22 cellular contexts compared by ENCODE assay signal in the genomic region with DNA sequence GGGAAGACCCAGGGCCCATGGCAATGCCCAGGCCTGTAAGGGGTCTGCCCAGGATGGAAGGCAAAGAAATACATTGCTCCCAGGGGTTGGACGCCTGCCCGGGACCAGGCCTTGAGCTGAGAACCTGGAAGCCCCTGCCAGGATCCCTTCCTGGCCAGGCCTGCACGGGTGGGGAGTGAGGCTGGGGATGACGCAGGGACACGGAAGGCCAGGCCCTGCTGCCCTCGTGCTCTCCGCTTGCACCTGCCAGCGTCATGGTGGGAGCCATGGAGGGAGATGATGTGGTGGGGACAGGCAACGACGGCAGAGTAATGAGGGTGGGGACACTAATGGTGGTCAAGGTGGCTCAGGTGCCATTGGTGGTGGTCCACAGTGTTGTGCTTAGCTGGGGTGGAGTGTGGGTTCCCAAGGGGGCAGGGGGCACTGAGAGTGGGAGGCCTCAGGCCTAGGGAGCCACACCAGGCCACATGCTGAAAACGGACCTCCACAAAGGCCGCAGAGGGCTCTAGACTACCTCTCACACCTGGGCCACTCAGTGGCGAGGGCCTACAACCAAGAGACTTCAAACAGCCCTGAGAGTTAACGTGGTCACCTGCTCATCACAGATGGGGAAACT. TPM values are rescaled to one million over a fixed set of nuclear protein-coding genes. Genes with fewer than 3 reads are reported as not detected.
A peak's percentile ranks its signal among the peaks of the same experiment; 100 is the strongest.
DNase-seq lines count a peak whose midpoint lies in the region; ATAC-seq, FAIRE-seq and TF ChIP-seq lines count a peak whose summit lies in the region.
"Had no signal": no experiment of that assay in that cellular context is flagged by ENCODE, and none has a peak within 500 bp of the region (broad histone marks: within the 10 kb centered on the region; RNA-seq: fewer than 3 reads in every experiment).

No MANE protein-coding gene starts in this region.

- DNase-seq in activated naive CD8-positive, alpha-beta T cell treated with anti-CD3 and anti-CD28 coated beads, Interleukin-2, amount 10 ng/mL, durations not matched to agents 7 days and 5 days = peak; percentile 32
- no peak for DNase-seq in activated naive CD8-positive, alpha-beta T cell treated with anti-CD3 and anti-CD28 coated beads for 36 hours
- DNase-seq in WTC11 (ENCODE audit: low spot score) (no peak), kidney (peak; percentile 74), ovary (peak; percentile 53 to 83 (median 72)), RPMI8226 (no peak), cerebellar cortex (ENCODE audit: low spot score) (no peak)
- DNase-seq in activated T-cell treated with anti-CD3 and anti-CD28 coated beads, Interleukin-2, amount 50 U/mL, for 48 hours = no peak
- DNase-seq: 8988T, DMS 273 treated with DMSO at 0.1 percent for 48 hours, GDM1, NCI-H1105 treated with DMSO at 0.1 percent for 48 hours, NCI-H1694 treated with DMSO at 0.1 percent for 48 hours, NCI-H2107, NCI-H2227 treated with DMSO at 0.1 percent for 48 hours, NCI-H524 treated with DMSO at 0.1 percent for 48 hours had no signal

- H3K4me3 ChIP-seq in kidney (ENCODE audit: low read length in 2 of 2) = no peak overlapping the region
- H3K4me3 ChIP-seq in ovary = no peak overlapping the region
- H3K4me3 ChIP-seq: GM12878 had no signal

- no peak for TF ChIP-seq POLR2A in ovary (IDR thresholded peaks at IDR 0.05)

- no peak for FAIRE-seq in kidney (lab: Jason Lieb, UNC)
- FAIRE-seq: GM12878, HepG2 had no signal

- H3K9me3 ChIP-seq in kidney (ENCODE audit: control insufficient read depth in 1 of 2, low read length in 2 of 2) = no peaks in the 10 kb centered on the region
- no peaks in the 10 kb centered on the region for H3K9me3 ChIP-seq in ovary

- TF ChIP-seq EP300 in ovary (IDR thresholded peaks at IDR 0.05) = no peak

- intact Hi-C loops in kidney (cut with DNase I) = loop anchor here (10.0 kb wide), 1 partner anchor 193 kb away; no protein-coding TSS in a partner anchor
- intact Hi-C loops in ovary (cut with DNase I) = loop anchor here in 3 of 4 donors (5.0 to 10.0 kb wide), 6 partner anchors 94 to 203 kb away; partner anchors contain the start of gene KCNAB2 (in 1 of the 3)

- peaks cover 5% of the 10 kb centered on the region for H3K4me1 Mint-ChIP-seq in activated naive CD8-positive, alpha-beta T cell treated with anti-CD3 and anti-CD28 coated beads, Interleukin-2, amount 10 ng/mL, durations not matched to agents 7 days and 5 days
- peaks cover 3% of the 10 kb centered on the region for H3K4me1 Mint-ChIP-seq in activated naive CD8-positive, alpha-beta T cell treated with anti-CD3 and anti-CD28 coated beads for 36 hours
- peaks cover 16% of the 10 kb centered on the region for H3K4me1 Mint-ChIP-seq in WTC11

- no peak overlapping the region for H3K4me3 Mint-ChIP-seq in activated naive CD8-positive, alpha-beta T cell treated with anti-CD3 and anti-CD28 coated beads, Interleukin-2, amount 10 ng/mL, durations not matched to agents 7 days and 5 days
- H3K4me3 Mint-ChIP-seq in activated naive CD8-positive, alpha-beta T cell treated with anti-CD3 and anti-CD28 coated beads for 36 hours = no peak overlapping the region
- H3K4me3 Mint-ChIP-seq in WTC11 = peak overlapping the region; percentile 57

- H3K4me1 ChIP-seq in kidney (ENCODE audit: control insufficient read depth in 1 of 2, insufficient read depth in 1 of 2, low read depth in 1 of 2, low read length in 2 of 2) (peaks cover 0 to 4% of the 10 kb centered on the region in 2 donors), ovary (ENCODE audit: insufficient read depth) (peaks cover 18% of the 10 kb centered on the region)

- CTCF ChIA-PET in WTC11 (lab: Charles Lee) = interaction anchor here (0.6 to 21.4 kb wide), 18 partner anchors 12 to 609 kb away, joined by 3 to 489 read pairs (median 8); partner anchors contain the start of genes GPR153, HES2, ICMT and RNF207

- H3K9me3 Mint-ChIP-seq in activated naive CD8-positive, alpha-beta T cell treated with anti-CD3 and anti-CD28 coated beads, Interleukin-2, amount 10 ng/mL, durations not matched to agents 7 days and 5 days = no peaks in the 10 kb centered on the region
- no peaks in the 10 kb centered on the region for H3K9me3 Mint-ChIP-seq in activated naive CD8-positive, alpha-beta T cell treated with anti-CD3 and anti-CD28 coated beads for 36 hours
- H3K9me3 Mint-ChIP-seq in WTC11 = no peaks in the 10 kb centered on the region

- peaks cover 62% of the 10 kb centered on the region for H3K27me3 Mint-ChIP-seq in activated naive CD8-positive, alpha-beta T cell treated with anti-CD3 and anti-CD28 coated beads, Interleukin-2, amount 10 ng/mL, durations not matched to agents 7 days and 5 days
- H3K27me3 Mint-ChIP-seq in activated naive CD8-positive, alpha-beta T cell treated with anti-CD3 and anti-CD28 coated beads for 36 hours = peaks cover 64% of the 10 kb centered on the region
- H3K27me3 Mint-ChIP-seq in WTC11 (ENCODE audit: low read depth) = peaks cover 59% of the 10 kb centered on the region

- no peaks in the 10 kb centered on the region for H3K36me3 Mint-ChIP-seq in activated naive CD8-positive, alpha-beta T cell treated with anti-CD3 and anti-CD28 coated beads, Interleukin-2, amount 10 ng/mL, durations not matched to agents 7 days and 5 days
- no peaks in the 10 kb centered on the region for H3K36me3 Mint-ChIP-seq in activated naive CD8-positive, alpha-beta T cell treated with anti-CD3 and anti-CD28 coated beads for 36 hours
- no peaks in the 10 kb centered on the region for H3K36me3 Mint-ChIP-seq in WTC11

- ATAC-seq in activated naive CD8-positive, alpha-beta T cell treated with anti-CD3 and anti-CD28 coated beads, Interleukin-2, amount 10 ng/mL, durations not matched to agents 7 days and 5 days (ENCODE audit: low read depth) = no peak
- ATAC-seq in WTC11 = no peak
- ATAC-seq: HepG2, Right ventricle myocardium inferior had no signal

- H3K27me3 ChIP-seq in ovary = peaks cover 10% of the 10 kb centered on the region

- POLR2A ChIA-PET in activated naive CD8-positive, alpha-beta T cell treated with anti-CD3 and anti-CD28 coated beads, Interleukin-2, amount 10 ng/mL, durations not matched to agents 7 days and 5 days (lab: Charles Lee) = interaction anchor here (1.0 kb wide), 1 partner anchor 97 kb away, joined by 3 read pairs; no protein-coding TSS in a partner anchor
- POLR2A ChIA-PET in WTC11 (lab: Charles Lee) = interaction anchor here (0.9 to 4.8 kb wide), 3 partner anchors 11 to 111 kb away, joined by 3 to 22 read pairs (median 5); partner anchors contain the start of gene ICMT

- H3K36me3 ChIP-seq in kidney (ENCODE audit: control insufficient read depth in 1 of 2, insufficient read depth in 2 of 2, low read length in 2 of 2) (no peaks in the 10 kb centered on the region), ovary (no peaks in the 10 kb centered on the region)

- no peak overlapping the region for H3K9ac ChIP-seq in kidney (ENCODE audit: low read length in 2 of 2)

- 43 to 56% (median 54%) methylated on average over 14 of the region's 14 CpGs for WGBS in ovary, 3 donors

- H3K27ac ChIP-seq in kidney (ENCODE audit: low read depth in 2 of 2, low read length in 2 of 2) (no peak overlapping the region), ovary (peak overlapping the region in 1 of 2 donors; percentile 33)

- TF ChIP-seq CTCF in WTC11 (IDR thresholded peaks at IDR 0.05) = no peak
- no peak for TF ChIP-seq CTCF in kidney (IDR thresholded peaks at IDR 0.05; ENCODE audit: borderline replicate concordance, extremely low read depth, insufficient read depth)
- TF ChIP-seq CTCF in ovary (IDR thresholded peaks at IDR 0.05) = no peak

- no peak overlapping the region for H3K27ac Mint-ChIP-seq in activated naive CD8-positive, alpha-beta T cell treated with anti-CD3 and anti-CD28 coated beads, Interleukin-2, amount 10 ng/mL, durations not matched to agents 7 days and 5 days
- H3K27ac Mint-ChIP-seq in activated naive CD8-positive, alpha-beta T cell treated with anti-CD3 and anti-CD28 coated beads for 36 hours = no peak overlapping the region
- no peak overlapping the region for H3K27ac Mint-ChIP-seq in WTC11

RNA-seq across cellular contexts. Expression of gene HES3, which starts 4.3 kb away (rescaled TPM):
- total RNA-seq in activated naive CD8-positive, alpha-beta T cell treated with anti-CD3 and anti-CD28 coated beads, Interleukin-2, amount 10 ng/mL, durations not matched to agents 7 days and 5 days = not detected
- not detected for total RNA-seq in activated naive CD8-positive, alpha-beta T cell treated with anti-CD3 and anti-CD28 coated beads for 36 hours
- 74.7 to 78.7 TPM (median 78.3 TPM) in 3 replicates for total RNA-seq in WTC11 (2021)
- total RNA-seq in kidney = not detected
- polyA plus RNA-seq in kidney (ENCODE audit: insufficient read depth, low read depth, low replicate concordance) = not detected
- total RNA-seq in ovary = not detected
- polyA plus RNA-seq in ovary = not detected
- total RNA-seq: GM12878, H4, HepG2, LHCN-M2, Right ventricle myocardium inferior had no signal
- polyA plus RNA-seq: BJ, GM12878, HepG2 had no signal

RNA-seq across cellular contexts. Expression of gene ICMT, which starts 12.5 kb away (rescaled TPM):
- total RNA-seq in activated naive CD8-positive, alpha-beta T cell treated with anti-CD3 and anti-CD28 coated beads, Interleukin-2, amount 10 ng/mL, durations not matched to agents 7 days and 5 days = 10 to 100 TPM; 40.3 to 40.4 TPM
- total RNA-seq in activated naive CD8-positive, alpha-beta T cell treated with anti-CD3 and anti-CD28 coated beads for 36 hours = 10 to 100 TPM; 57.4 to 58.1 TPM
- total RNA-seq in WTC11 (2021) (105 to 113 TPM (median 107 TPM) in 3 replicates), kidney (73.0 TPM), ovary (10 to 100 TPM; 13.2 to 39.3 (median 29.9) TPM)
- polyA plus RNA-seq in kidney (ENCODE audit: insufficient read depth, low read depth, low replicate concordance) (43.4 TPM), ovary (10 to 100 TPM; 14.8 to 57.9 TPM)

RNA-seq across cellular contexts. Expression of gene GPR153, which starts 12.6 kb away (rescaled TPM):
- under 1 TPM; 0.58 to 0.74 TPM for total RNA-seq in activated naive CD8-positive, alpha-beta T cell treated with anti-CD3 and anti-CD28 coated beads, Interleukin-2, amount 10 ng/mL, durations not matched to agents 7 days and 5 days
- under 1 TPM; 0.54 to 0.56 TPM for total RNA-seq in activated naive CD8-positive, alpha-beta T cell treated with anti-CD3 and anti-CD28 coated beads for 36 hours
- 13.4 to 14.8 TPM (median 14.6 TPM) in 3 replicates for total RNA-seq in WTC11 (2021)
- 8.6 TPM for total RNA-seq in kidney
- polyA plus RNA-seq in kidney (ENCODE audit: insufficient read depth, low read depth, low replicate concordance) = 1.1 TPM
- total RNA-seq in ovary = 10 to 100 TPM in 5 of 7 donors, 1 to 10 TPM in 2; 6.0 to 42.0 (median 17.8) TPM
- polyA plus RNA-seq in ovary = 10 to 100 TPM in 1 of 2 donors, 1 to 10 TPM in 1; 4.2 to 11.0 TPM

RNA-seq across cellular contexts. Expression of gene RNF207, which starts 42.4 kb away (rescaled TPM):
- 1 to 10 TPM; 3.8 to 4.0 TPM for total RNA-seq in activated naive CD8-positive, alpha-beta T cell treated with anti-CD3 and anti-CD28 coated beads, Interleukin-2, amount 10 ng/mL, durations not matched to agents 7 days and 5 days
- total RNA-seq in activated naive CD8-positive, alpha-beta T cell treated with anti-CD3 and anti-CD28 coated beads for 36 hours = 1 to 10 TPM; 5.0 to 6.2 TPM
- total RNA-seq in WTC11 (2021) (9.2 to 14.0 TPM (median 12.9 TPM) in 3 replicates), kidney (43.6 TPM), ovary (10 to 100 TPM in 2 of 7 donors, 1 to 10 TPM in 5; 2.3 to 24.4 (median 7.8) TPM)
- polyA plus RNA-seq in kidney (ENCODE audit: insufficient read depth, low read depth, low replicate concordance) (7.7 TPM), ovary (1 to 10 TPM; 2.0 to 3.0 TPM)

RNA-seq across cellular contexts. Expression of gene RPL22, which starts 48.9 kb away (rescaled TPM):
- total RNA-seq in activated naive CD8-positive, alpha-beta T cell treated with anti-CD3 and anti-CD28 coated beads, Interleukin-2, amount 10 ng/mL, durations not matched to agents 7 days and 5 days = 100 to 1,000 TPM; 309 to 343 TPM
- 100 to 1,000 TPM; 481 to 486 TPM for total RNA-seq in activated naive CD8-positive, alpha-beta T cell treated with anti-CD3 and anti-CD28 coated beads for 36 hours
- total RNA-seq in WTC11 (2021) = 441 to 512 TPM (median 491 TPM) in 3 replicates
- 377 TPM for total RNA-seq in kidney
- polyA plus RNA-seq in kidney (ENCODE audit: insufficient read depth, low read depth, low replicate concordance) = 605 TPM
- total RNA-seq in ovary = 1,000 to 10,000 TPM in 1 of 7 donors, 100 to 1,000 TPM in 6; 379 to 1,097 (median 715) TPM
- 1,000 to 10,000 TPM in 1 of 2 donors, 100 to 1,000 TPM in 1; 619 to 2,062 TPM for polyA plus RNA-seq in ovary

Comparison
In these comparisons a context has a peak if more than half of its experiments do, and no peak if none do; other contexts are left out.
1. DNase-seq: peak in activated naive CD8-positive, alpha-beta T cell treated with anti-CD3 and anti-CD28 coated beads, Interleukin-2, amount 10 ng/mL, durations not matched to agents 7 days and 5 days (single experiment), kidney (single experiment) and ovary (5 of 5); none in activated naive CD8-positive, alpha-beta T cell treated with anti-CD3 and anti-CD28 coated beads for 36 hours (single experiment), WTC11 (single experiment), activated T-cell treated with anti-CD3 and anti-CD28 coated beads, Interleukin-2, amount 50 U/mL, for 48 hours (0 of 2), RPMI8226 (single experiment) and cerebellar cortex (single experiment).
2. RNA of gene HES3, which starts 4.3 kb away (total RNA-seq): 74.7 to 78.7 TPM in WTC11; not detected in activated naive CD8-positive, alpha-beta T cell treated with anti-CD3 and anti-CD28 coated beads, Interleukin-2, amount 10 ng/mL, durations not matched to agents 7 days and 5 days, not detected in activated naive CD8-positive, alpha-beta T cell treated with anti-CD3 and anti-CD28 coated beads for 36 hours, not detected in kidney (single experiment) and not detected in ovary; every median in the first group is over 10 times any median in the second.